In genomic region chr5:171102877-171103610, GRCh38 we compare ENCODE assay signal across 2 cellular contexts.
TF ChIP-seq lines count a peak whose summit lies in the region.

No MANE protein-coding gene starts in this region.

TF ChIP-seq in GM23338, 12 proteins besides CTCF, POLR2A, EP300 and RAD21 (continued from another document):
- TF ChIP-seq ZNF462 (CRISPR knock-in tag; IDR thresholded peaks at IDR 0.05) (no peak), POLR2AphosphoS5 (IDR thresholded peaks at IDR 0.05; ENCODE audit: low read depth) (no peak), NANOG (IDR thresholded peaks at IDR 0.05; ENCODE audit: borderline replicate concordance) (no peak), ZNF114 (CRISPR knock-in tag; IDR thresholded peaks at IDR 0.05) (no peak), EZH2phosphoT487 (IDR thresholded peaks at IDR 0.05; ENCODE audit: unreplicated experiment) (no peak), ZNF331 (CRISPR knock-in tag; IDR thresholded peaks at IDR 0.05; ENCODE audit: low read depth) (no peak)
- TF ChIP-seq, protein P1, sequence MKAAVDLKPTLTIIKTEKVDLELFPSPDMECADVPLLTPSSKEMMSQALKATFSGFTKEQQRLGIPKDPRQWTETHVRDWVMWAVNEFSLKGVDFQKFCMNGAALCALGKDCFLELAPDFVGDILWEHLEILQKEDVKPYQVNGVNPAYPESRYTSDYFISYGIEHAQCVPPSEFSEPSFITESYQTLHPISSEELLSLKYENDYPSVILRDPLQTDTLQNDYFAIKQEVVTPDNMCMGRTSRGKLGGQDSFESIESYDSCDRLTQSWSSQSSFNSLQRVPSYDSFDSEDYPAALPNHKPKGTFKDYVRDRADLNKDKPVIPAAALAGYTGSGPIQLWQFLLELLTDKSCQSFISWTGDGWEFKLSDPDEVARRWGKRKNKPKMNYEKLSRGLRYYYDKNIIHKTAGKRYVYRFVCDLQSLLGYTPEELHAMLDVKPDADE (IDR thresholded peaks at IDR 0.05) = no peak
- TF ChIP-seq, protein P2, sequence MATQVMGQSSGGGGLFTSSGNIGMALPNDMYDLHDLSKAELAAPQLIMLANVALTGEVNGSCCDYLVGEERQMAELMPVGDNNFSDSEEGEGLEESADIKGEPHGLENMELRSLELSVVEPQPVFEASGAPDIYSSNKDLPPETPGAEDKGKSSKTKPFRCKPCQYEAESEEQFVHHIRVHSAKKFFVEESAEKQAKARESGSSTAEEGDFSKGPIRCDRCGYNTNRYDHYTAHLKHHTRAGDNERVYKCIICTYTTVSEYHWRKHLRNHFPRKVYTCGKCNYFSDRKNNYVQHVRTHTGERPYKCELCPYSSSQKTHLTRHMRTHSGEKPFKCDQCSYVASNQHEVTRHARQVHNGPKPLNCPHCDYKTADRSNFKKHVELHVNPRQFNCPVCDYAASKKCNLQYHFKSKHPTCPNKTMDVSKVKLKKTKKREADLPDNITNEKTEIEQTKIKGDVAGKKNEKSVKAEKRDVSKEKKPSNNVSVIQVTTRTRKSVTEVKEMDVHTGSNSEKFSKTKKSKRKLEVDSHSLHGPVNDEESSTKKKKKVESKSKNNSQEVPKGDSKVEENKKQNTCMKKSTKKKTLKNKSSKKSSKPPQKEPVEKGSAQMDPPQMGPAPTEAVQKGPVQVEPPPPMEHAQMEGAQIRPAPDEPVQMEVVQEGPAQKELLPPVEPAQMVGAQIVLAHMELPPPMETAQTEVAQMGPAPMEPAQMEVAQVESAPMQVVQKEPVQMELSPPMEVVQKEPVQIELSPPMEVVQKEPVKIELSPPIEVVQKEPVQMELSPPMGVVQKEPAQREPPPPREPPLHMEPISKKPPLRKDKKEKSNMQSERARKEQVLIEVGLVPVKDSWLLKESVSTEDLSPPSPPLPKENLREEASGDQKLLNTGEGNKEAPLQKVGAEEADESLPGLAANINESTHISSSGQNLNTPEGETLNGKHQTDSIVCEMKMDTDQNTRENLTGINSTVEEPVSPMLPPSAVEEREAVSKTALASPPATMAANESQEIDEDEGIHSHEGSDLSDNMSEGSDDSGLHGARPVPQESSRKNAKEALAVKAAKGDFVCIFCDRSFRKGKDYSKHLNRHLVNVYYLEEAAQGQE (IDR thresholded peaks at IDR 0.05; ENCODE audit: unreplicated experiment) = no peak

TF ChIP-seq in WTC11, 78 proteins besides CTCF, POLR2A, EP300 and RAD21 (continued from another document):
- TF ChIP-seq, protein P3, sequence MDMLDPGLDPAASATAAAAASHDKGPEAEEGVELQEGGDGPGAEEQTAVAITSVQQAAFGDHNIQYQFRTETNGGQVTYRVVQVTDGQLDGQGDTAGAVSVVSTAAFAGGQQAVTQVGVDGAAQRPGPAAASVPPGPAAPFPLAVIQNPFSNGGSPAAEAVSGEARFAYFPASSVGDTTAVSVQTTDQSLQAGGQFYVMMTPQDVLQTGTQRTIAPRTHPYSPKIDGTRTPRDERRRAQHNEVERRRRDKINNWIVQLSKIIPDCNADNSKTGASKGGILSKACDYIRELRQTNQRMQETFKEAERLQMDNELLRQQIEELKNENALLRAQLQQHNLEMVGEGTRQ (CRISPR knock-in tag; IDR thresholded peaks at IDR 0.05) = no peak
